8 cellular contexts compared by ENCODE assay signal in the genomic region with DNA sequence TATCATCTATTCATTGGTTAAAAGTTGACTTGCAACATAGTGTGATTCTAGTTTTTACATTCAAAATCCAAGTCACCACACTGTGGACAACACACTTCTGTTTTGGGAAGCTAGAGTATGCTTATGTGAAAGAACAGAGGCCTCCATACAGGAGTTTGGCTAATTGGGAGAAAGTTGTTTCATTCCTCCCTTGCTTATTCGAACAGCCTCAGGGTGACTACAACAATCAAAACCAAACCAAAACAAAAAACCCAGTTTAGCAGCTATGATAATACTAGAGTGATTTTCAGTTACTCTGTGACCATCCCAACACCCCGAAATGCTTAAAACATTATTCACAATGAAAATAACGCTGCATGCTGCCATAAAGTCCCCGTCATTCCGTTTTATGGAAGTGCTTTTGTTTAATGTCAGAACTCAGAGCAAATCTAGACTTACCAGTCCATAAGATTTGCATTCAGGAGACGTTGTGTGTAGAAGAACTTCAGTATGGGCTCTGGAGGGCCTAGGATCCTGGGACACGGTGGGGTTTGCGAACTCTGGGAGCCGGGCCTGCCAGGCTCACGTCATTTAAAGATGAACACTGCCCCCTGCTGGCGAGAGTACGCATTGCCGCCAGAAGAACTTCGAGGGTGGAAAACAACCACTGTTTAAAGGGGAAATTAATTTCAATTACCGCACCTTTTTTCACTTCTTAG.
DNase-seq lines count a peak whose midpoint lies in the region; ATAC-seq and TF ChIP-seq lines count a peak whose summit lies in the region.

No MANE protein-coding gene starts in this region.

- H3K79me2 ChIP-seq in smooth muscle cell (ENCODE audit: low read depth) = no peaks in the 10 kb centered on the region

- peaks cover 4% of the 10 kb centered on the region for H3K27me3 ChIP-seq in smooth muscle cell (ENCODE audit: low read depth)

- peak overlapping the region; percentile 76 for H2AFZ ChIP-seq in smooth muscle cell (ENCODE audit: low read depth)

- H3K27ac ChIP-seq in smooth muscle cell (ENCODE audit: low read depth) = peak overlapping the region; percentile 1

- 30% methylated on average over 15 of the region's 15 CpGs for WGBS in smooth muscle cell (ENCODE audit: low lambda C conversion rate)

- ATAC-seq in GM18868 (IDR thresholded peaks at IDR 0.05; ENCODE audit: unreplicated experiment) (peak; percentile 66), HG03457 (IDR thresholded peaks at IDR 0.05; ENCODE audit: unreplicated experiment) (no peak)

- H3K9me3 ChIP-seq in smooth muscle cell (replicated peaks; ENCODE audit: low read depth) = no peaks in the 10 kb centered on the region

- peaks cover 16% of the 10 kb centered on the region for H3K4me1 ChIP-seq in smooth muscle cell (ENCODE audit: low read depth)

- no peaks in the 10 kb centered on the region for H3K36me3 ChIP-seq in smooth muscle cell (ENCODE audit: low read depth)

- peak overlapping the region; percentile 65 for H3K4me2 ChIP-seq in smooth muscle cell

- no peaks in the 10 kb centered on the region for H3F3A ChIP-seq in smooth muscle cell (ENCODE audit: low read depth)

- no peaks in the 10 kb centered on the region for H4K20me1 ChIP-seq in smooth muscle cell (ENCODE audit: low read depth)

- DNase-seq in AG09309 (ENCODE audit: low read depth) (peak; percentile 27), Kasumi-1 (lab: John Stamatoyannopoulos, UW) (peak; percentile 73), T-helper 2 cell (peak in 4 of 5 experiments; percentile 36 to 56 (median 45)), astrocyte of the hippocampus (ENCODE audit: low read depth, low spot score) (peak; percentile 82), hypothalamus (lab: John Stamatoyannopoulos, UW) (peak in 49 of 51 donors; percentile 2 to 84 (median 48)), smooth muscle cell (lab: John Stamatoyannopoulos, UW; ENCODE audit: unreplicated experiment) (peak; percentile 47)

- H3K9ac ChIP-seq in smooth muscle cell (ENCODE audit: low read depth) = no peak overlapping the region

- TF ChIP-seq CTCF in AG09309 (IDR thresholded peaks at IDR 0.05; ENCODE audit: control insufficient read depth, insufficient read depth, low read depth, low read length, missing control alignments) (peak; percentile 88), smooth muscle cell (IDR thresholded peaks at IDR 0.05; ENCODE audit: borderline replicate concordance, insufficient read depth, poor library complexity, severe bottlenecking) (peak; percentile 99)

- H3K4me3 ChIP-seq in AG09309 (ENCODE audit: control insufficient read depth, low read depth, low read length) (no peak overlapping the region), smooth muscle cell (peak overlapping the region; percentile 1)

Comparison
In these comparisons a context has a peak if more than half of its experiments do, and no peak if none do; other contexts are left out.
1. DNase-seq: peak in every context shown above with its lines; median percentile 82 in astrocyte of the hippocampus; 73 in Kasumi-1; 48 in hypothalamus; 47 in smooth muscle cell; 45 in T-helper 2 cell; 27 in AG09309.